In genomic region chr2:9844036-9844483, GRCh38 we compare ENCODE assay signal across 8 cellular contexts. TPM values are rescaled to one million over a fixed set of nuclear protein-coding genes. Genes with fewer than 3 reads are reported as not detected.
DNase-seq lines count a peak whose midpoint lies in the region; ATAC-seq and TF ChIP-seq lines count a peak whose summit lies in the region.

No MANE protein-coding gene starts in this region.

- H3K4me1 ChIP-seq in SK-N-SH (ENCODE audit: control insufficient read depth in 1 of 2, insufficient read depth in 2 of 2, low read depth in 1 of 2, low read length in 1 of 2) (peaks cover 15 to 20% of the 10 kb centered on the region in 2 experiments), esophagus (ENCODE audit: control insufficient read depth in 2 of 2, insufficient read depth in 2 of 2, low read length in 1 of 2) (peaks cover 0 to 2% of the 10 kb centered on the region in 2 donors), ovary (ENCODE audit: insufficient read depth) (no peaks in the 10 kb centered on the region)

- no peak for TF ChIP-seq POLR2A in ovary (IDR thresholded peaks at IDR 0.05)

- intact Hi-C loops in ovary (cut with DNase I) = no loop called here

- H3K9me2 ChIP-seq in SK-N-SH = no peaks in the 10 kb centered on the region

- ATAC-seq in GM18858 (IDR thresholded peaks at IDR 0.05; ENCODE audit: unreplicated experiment) (no peak), GM18909 (IDR thresholded peaks at IDR 0.05; ENCODE audit: poor library complexity, unreplicated experiment) (no peak)

- TF ChIP-seq EP300 in SK-N-SH (IDR thresholded peaks at IDR 0.05; ENCODE audit: borderline replicate concordance in 1 of 2, low read depth in 1 of 2, low read length in 1 of 2) (no peak), ovary (IDR thresholded peaks at IDR 0.05) (no peak)

- WGBS in SK-N-SH (ENCODE audit: low lambda C conversion rate) = 19% methylated on average over 15 of the region's 15 CpGs
- WGBS in esophagus, 2 donors = 20 to 21% methylated on average over 15 of the region's 15 CpGs
- 14 to 19% (median 15%) methylated on average over 15 of the region's 15 CpGs for WGBS in ovary, 3 donors

- peaks cover 51% of the 10 kb centered on the region for H3K79me2 ChIP-seq in SK-N-SH (ENCODE audit: insufficient read depth)

- peak overlapping the region; percentile 81 for H3K4me2 ChIP-seq in SK-N-SH

- H3F3A ChIP-seq in SK-N-SH (replicated peaks; ENCODE audit: insufficient read depth) = peaks cover 8% of the 10 kb centered on the region

- DNase-seq in SHP77 (lab: John Stamatoyannopoulos, UW) = peak; percentile 7 to 33
- no peak for DNase-seq in SHP77 treated with DMSO at 0.1 percent for 48 hours (lab: John Stamatoyannopoulos, UW)
- no peak for DNase-seq in SK-N-SH
- DNase-seq in ovary = no peak
- DNase-seq in GM20000 (ENCODE audit: low spot score) = no peak

- no peaks in the 10 kb centered on the region for H3K9me3 ChIP-seq in SK-N-SH
- H3K9me3 ChIP-seq in esophagus (ENCODE audit: control insufficient read depth in 2 of 2, insufficient read depth in 1 of 2, low read depth in 1 of 2, low read length in 1 of 2) = no peaks in the 10 kb centered on the region
- no peaks in the 10 kb centered on the region for H3K9me3 ChIP-seq in ovary

- TF ChIP-seq CTCF in SK-N-SH (IDR thresholded peaks at IDR 0.05) (no peak), ovary (IDR thresholded peaks at IDR 0.05) (no peak), GM20000 (IDR thresholded peaks at IDR 0.05; ENCODE audit: extremely low read depth, missing control alignments) (no peak)

- H3K27ac ChIP-seq in SK-N-SH (ENCODE audit: low read depth in 2 of 2, low read length in 1 of 2) = peak overlapping the region; percentile 89 to 95
- H3K27ac ChIP-seq in esophagus (ENCODE audit: low read depth in 2 of 2, low read length in 1 of 2) = peak overlapping the region; percentile 73 to 82
- H3K27ac ChIP-seq in ovary = no peak overlapping the region

- no peak for TF ChIP-seq RAD21 in SK-N-SH (IDR thresholded peaks at IDR 0.05; ENCODE audit: low read length)

- H3K9ac ChIP-seq in SK-N-SH = peak overlapping the region; percentile 93

- H2AFZ ChIP-seq in SK-N-SH (ENCODE audit: low read depth) = peak overlapping the region; percentile 97

- CTCF ChIA-PET in SK-N-SH (lab: Yijun Ruan, JAX) = interaction anchor here (0.7 to 7.9 kb wide), 21 partner anchors 13 to 255 kb away, joined by 3 to 83 read pairs (median 4); partner anchors contain the start of gene YWHAQ

- H3K36me3 ChIP-seq in SK-N-SH (replicated peaks in 1 of 2; ENCODE audit: control insufficient read depth in 1 of 2, insufficient read depth in 2 of 2, low read length in 1 of 2) (peaks cover 19 to 29% of the 10 kb centered on the region in 2 experiments), esophagus (ENCODE audit: control insufficient read depth in 2 of 2, insufficient read depth in 2 of 2, low read length in 1 of 2) (peaks cover 0 to 2% of the 10 kb centered on the region in 2 donors), ovary (no peaks in the 10 kb centered on the region)

- POLR2A ChIA-PET in SK-N-SH (lab: Yijun Ruan, JAX) = interaction anchor here (0.6 to 2.4 kb wide), 14 partner anchors 9 to 331 kb away, joined by 3 to 15 read pairs (median 5); partner anchors contain the start of genes ADAM17, KLF11 and YWHAQ

- no peaks in the 10 kb centered on the region for H4K20me1 ChIP-seq in SK-N-SH (ENCODE audit: insufficient read depth)

- H3K4me3 ChIP-seq in SK-N-SH (ENCODE audit: low read depth in 2 of 2, low read length in 1 of 2) (peak overlapping the region; percentile 60 to 86), esophagus (ENCODE audit: low read depth in 1 of 2, low read length in 2 of 2) (peak overlapping the region; percentile 42 to 65), ovary (peak overlapping the region; percentile 84)

- H3K27me3 ChIP-seq in SK-N-SH (ENCODE audit: insufficient read depth) (no peaks in the 10 kb centered on the region), esophagus (ENCODE audit: control insufficient read depth in 1 of 2, insufficient read depth in 2 of 2, low read length in 2 of 2) (no peaks in the 10 kb centered on the region), ovary (no peaks in the 10 kb centered on the region)

TF ChIP-seq in SK-N-SH, 30 proteins besides CTCF, POLR2A, EP300 and RAD21:
- 0 out of 2 replicates have a peak, but pooled peaks have one; percentile 36 for TF ChIP-seq FOXJ3 (CRISPR knock-in tag; IDR thresholded peaks at IDR 0.05)
- no peak for TF ChIP-seq TAF1 (IDR thresholded peaks at IDR 0.05; ENCODE audit: borderline replicate concordance, low read depth, low read length)
- TF ChIP-seq PBX3 (IDR thresholded peaks at IDR 0.05) = no peak
- 0 out of 2 replicates have a peak, but pooled peaks have one; percentile 5 for TF ChIP-seq GATA2 (CRISPR knock-in tag; IDR thresholded peaks at IDR 0.05)
TF ChIP-seq in SK-N-SH: peak in this region for 2.

RNA-seq across cellular contexts. Expression of gene TAF1B, which starts 0.8 kb away (rescaled TPM):
- polyA plus RNA-seq in SK-N-SH (2012; rRNA removed) = 7.8 and 8.3 TPM in 2 replicates
- 10.9 and 13.0 TPM in 2 replicates for polyA plus RNA-seq in SK-N-SH (2012; cell fraction: cytosol; rRNA removed)
- 5.7 and 11.1 TPM in 2 replicates for polyA plus RNA-seq in SK-N-SH (2012; cell fraction: nucleus; rRNA removed)
- 1 to 10 TPM; 5.7 to 7.9 TPM for polyA plus RNA-seq in esophagus
- 10 to 100 TPM; 12.6 to 22.0 (median 18.2) TPM for total RNA-seq in ovary
- polyA plus RNA-seq in ovary = 10 to 100 TPM in 1 of 2 donors, 1 to 10 TPM in 1; 6.4 to 10.1 TPM

Comparison
In these comparisons a context has a peak if more than half of its experiments do, and no peak if none do; other contexts are left out.
1. DNase-seq: peak in SHP77 (2 of 2); none in SHP77 treated with DMSO at 0.1 percent for 48 hours (single experiment), SK-N-SH (single experiment), ovary (0 of 5) and GM20000 (single experiment).
2. H3K27ac ChIP-seq: peak in SK-N-SH (2 of 2) and esophagus (2 of 2); none in ovary (0 of 2).
3. Peak in every context shown above with its lines, with median percentiles within 50 percentile points of each other: H3K4me3 ChIP-seq.